In genomic region chr9:113587471-113588031, GRCh38 we compare ENCODE assay signal across 1 cellular context.
TF ChIP-seq lines count a peak whose summit lies in the region.

No MANE protein-coding gene starts in this region.

TF ChIP-seq in K562, 482 proteins besides CTCF, POLR2A, EP300 and RAD21 (continued from another document):
- TF ChIP-seq DEAF1 (CRISPR knock-in tag; IDR thresholded peaks at IDR 0.05) (peak; percentile 43; the same call in 1 of the 2 replicates), ARID2 (IDR thresholded peaks at IDR 0.05) (peak; percentile 89), HLTF (IDR thresholded peaks at IDR 0.05) (no peak)
